Comparison of ENCODE assay signal across 22 cellular contexts in genomic region chr4:14864365-14864762, GRCh38.
DNase-seq lines count a peak whose midpoint lies in the region; ATAC-seq, FAIRE-seq and TF ChIP-seq lines count a peak whose summit lies in the region.
"Had no signal": no experiment of that assay in that cellular context is flagged by ENCODE, and none has a peak within 500 bp of the region (broad histone marks: within the 10 kb centered on the region; RNA-seq: fewer than 3 reads in every experiment).

No MANE protein-coding gene starts in this region.

- intact Hi-C loops in esophagus squamous epithelium (cut with DNase I) (loop anchor here (10.0 kb wide), 1 partner anchor 140 kb away; the partner anchor contains the start of gene CPEB2), sigmoid colon (cut with DNase I) (loop anchor here (2.0 kb wide), 1 partner anchor 138 kb away; the partner anchor contains the start of gene CPEB2)

- no peak for TF ChIP-seq CTCF in esophagus squamous epithelium (IDR thresholded peaks at IDR 0.05)
- TF ChIP-seq CTCF in sigmoid colon (IDR thresholded peaks at IDR 0.05) = no peak

- FAIRE-seq in GM12891 (lab: Jason Lieb, UNC) (no peak), frontal cortex (lab: Jason Lieb, UNC) (no peak)
- FAIRE-seq: kidney had no signal

- H3K27ac ChIP-seq in esophagus squamous epithelium (peak overlapping the region in 3 of 4 donors; percentile 55 to 74 (median 63)), sigmoid colon (peak overlapping the region; percentile 78 to 88 (median 83))
- H3K27ac ChIP-seq: hepatocyte, testis had no signal

- WGBS in esophagus squamous epithelium, 2 donors = 30 to 55% methylated on average over 3 of the region's 3 CpGs
- WGBS in sigmoid colon, 2 donors = 41 to 79% methylated on average over 3 of the region's 3 CpGs

- H3K4me1 ChIP-seq in esophagus squamous epithelium (peaks cover 8 to 52% (median 9%) of the 10 kb centered on the region in 3 donors), sigmoid colon (peaks cover 0 to 59% (median 53%) of the 10 kb centered on the region in 4 donors)

- no peak overlapping the region for H3K4me3 ChIP-seq in esophagus squamous epithelium
- H3K4me3 ChIP-seq in sigmoid colon = peak overlapping the region in 1 of 4 donors; percentile 14
- H3K4me3 ChIP-seq: hepatocyte, testis had no signal

- H3K9me3 ChIP-seq in esophagus squamous epithelium (no peaks in the 10 kb centered on the region), sigmoid colon (no peaks in the 10 kb centered on the region)
- H3K9me3 ChIP-seq: testis had no signal

- TF ChIP-seq EP300 in sigmoid colon (IDR thresholded peaks at IDR 0.05) = no peak

- no peak for ATAC-seq in HG02642 (IDR thresholded peaks at IDR 0.05; ENCODE audit: poor library complexity, unreplicated experiment)
- ATAC-seq: activated T-helper 17 cell treated with anti-CD3 and anti-CD28 coated beads, Interleukin-2, amount 50 U/mL, for 72 hours had no signal

- H3K27me3 ChIP-seq in esophagus squamous epithelium = peaks cover 0 to 31% (median 0%) of the 10 kb centered on the region in 4 donors
- no peaks in the 10 kb centered on the region for H3K27me3 ChIP-seq in sigmoid colon
- H3K27me3 ChIP-seq: hepatocyte, testis had no signal

- no peak for TF ChIP-seq POLR2A in GM12891 (IDR thresholded peaks at IDR 0.05; ENCODE audit: low read depth, low read length)
- TF ChIP-seq POLR2A in esophagus squamous epithelium (IDR thresholded peaks at IDR 0.05) = no peak
- TF ChIP-seq POLR2A in sigmoid colon (IDR thresholded peaks at IDR 0.05) = no peak

- DNase-seq in GM12891 (ENCODE audit: insufficient read length, low spot score) = no peak
- DNase-seq in NOMO-1 treated with DMSO at 0.1 percent for 48 hours (lab: John Stamatoyannopoulos, UW; ENCODE audit: unreplicated experiment) = peak; percentile 80
- DNase-seq in esophagus squamous epithelium (lab: John Stamatoyannopoulos, UW) = no peak
- DNase-seq in sigmoid colon = peak; percentile 87
- DNase-seq in NCI-H2081 (lab: John Stamatoyannopoulos, UW) = no peak
- no peak for DNase-seq in NCI-H524 treated with DMSO at 0.1 percent for 48 hours (lab: John Stamatoyannopoulos, UW)
- DNase-seq in frontal cortex (ENCODE audit: low spot score in 2 of 2) = no peak
- DNase-seq: activated CD4-positive, CD25-positive, alpha-beta regulatory T cell; activated CD8-positive, alpha-beta memory T cell treated with anti-CD3 and anti-CD28 coated beads for 24 hours; central memory CD4-positive, alpha-beta T cell; DMS 273 treated with DMSO at 0.1 percent for 48 hours; effector memory CD4-positive, alpha-beta T cell; IMR-90; kidney; NCI-H1092; NCI-H526; nucleus accumbens; stimulated activated CD4-positive, alpha-beta T cell treated with anti-CD3 and anti-CD28 coated beads, Interleukin-2, amount 100 ng/mL, for 24 hours; testis had no signal

- H3K36me3 ChIP-seq in esophagus squamous epithelium = no peaks in the 10 kb centered on the region
- H3K36me3 ChIP-seq in sigmoid colon = no peaks in the 10 kb centered on the region

TF ChIP-seq in GM12891, 5 proteins besides CTCF, POLR2A, EP300 and RAD21:
- TF ChIP-seq PAX5 (IDR thresholded peaks at IDR 0.05; ENCODE audit: insufficient read depth, low read length, severe bottlenecking) (no peak), SPI1 (IDR thresholded peaks at IDR 0.05; ENCODE audit: low read depth, low read length) (peak; percentile 52), POU2F2 (IDR thresholded peaks at IDR 0.05; ENCODE audit: low read depth, low read length) (no peak)

Comparison
In these comparisons a context has a peak if more than half of its experiments do, and no peak if none do; other contexts are left out.
1. DNase-seq: peak in NOMO-1 treated with DMSO at 0.1 percent for 48 hours (single experiment) and sigmoid colon (single experiment); none in GM12891 (single experiment), esophagus squamous epithelium (single experiment), NCI-H2081 (0 of 2), NCI-H524 treated with DMSO at 0.1 percent for 48 hours (single experiment) and frontal cortex (0 of 2).